In the genomic region with DNA sequence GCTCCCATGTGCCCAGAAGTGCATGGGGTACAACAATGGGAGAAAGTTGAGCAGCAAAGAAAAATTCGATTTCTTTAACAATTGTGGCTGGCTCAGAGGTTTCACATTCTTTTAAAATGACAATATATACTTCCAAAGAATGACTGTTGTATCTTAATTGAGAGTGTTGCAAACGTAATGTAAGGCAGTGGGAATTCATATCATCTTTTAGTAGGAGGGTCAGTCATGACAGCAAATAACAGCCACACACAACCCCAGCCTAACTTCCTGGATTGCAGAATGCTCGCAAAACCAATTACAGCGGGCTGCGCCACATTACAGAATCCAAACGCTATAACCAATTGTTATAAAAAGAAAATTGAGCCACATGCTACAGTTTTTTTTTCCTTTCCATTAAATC, we compare ENCODE assay signal across 23 cellular contexts.
"Had no signal": no experiment of that assay in that cellular context is flagged by ENCODE, and none has a peak within 500 bp of the region (broad histone marks: within the 10 kb centered on the region; RNA-seq: fewer than 3 reads in every experiment).

No MANE protein-coding gene starts in this region.

- H3K4me1 ChIP-seq: breast epithelium had no signal

- H3K4me2 ChIP-seq: hepatocyte, smooth muscle cell had no signal

- H3K27ac Mint-ChIP-seq: activated CD8-positive, alpha-beta T cell treated with anti-CD3 and anti-CD28 coated beads, Interleukin-2, amount 10 ng/mL, durations not matched to agents 7 days and 5 days; activated naive CD8-positive, alpha-beta T cell; endodermal cell; immature natural killer cell; stimulated activated naive B cell treated with anti-CD40 and anti-IgM and Interleukin-4, amounts not matched to agents 10 μg/mL and 1 μg/mL and 100 μg/mL, for 72 hours; T-cell; T-helper 2 cell treated with Interferon-gamma antibody and Interleukin-4, amounts not matched to agents 5 μg/mL and 100 μg/mL, for 36 hours had no signal

- ATAC-seq: activated CD8-positive, alpha-beta T cell treated with anti-CD3 and anti-CD28 coated beads, Interleukin-2, amount 10 ng/mL, durations not matched to agents 7 days and 5 days; left lobe of liver; sciatic nerve; stimulated activated naive B cell treated with anti-CD40 and anti-IgM and Interleukin-4, amounts not matched to agents 10 μg/mL and 1 μg/mL and 100 μg/mL, for 72 hours; T-cell had no signal

- H3K4me3 ChIP-seq: breast epithelium, coronary artery, hepatocyte, lung, smooth muscle cell had no signal

- H3K9me3 Mint-ChIP-seq: T-cell; T-helper 2 cell treated with Interferon-gamma antibody and Interleukin-4, amounts not matched to agents 5 μg/mL and 100 μg/mL, for 36 hours had no signal

- H3K4me3 Mint-ChIP-seq: activated CD8-positive, alpha-beta T cell treated with anti-CD3 and anti-CD28 coated beads, Interleukin-2, amount 10 ng/mL, durations not matched to agents 7 days and 5 days; activated naive CD8-positive, alpha-beta T cell; endodermal cell; immature natural killer cell; naive B cell; stimulated activated naive B cell treated with anti-CD40 and anti-IgM and Interleukin-4, amounts not matched to agents 10 μg/mL and 1 μg/mL and 100 μg/mL, for 72 hours; T-cell; T-helper 2 cell treated with Interferon-gamma antibody and Interleukin-4, amounts not matched to agents 5 μg/mL and 100 μg/mL, for 36 hours had no signal

- DNase-seq: activated CD4-positive, alpha-beta T cell treated with anti-CD3 and anti-CD28 coated beads, Interleukin-2, amount 50 U/mL, for 1 hour; activated CD4-positive, CD25-positive, alpha-beta regulatory T cell treated with anti-CD3 and anti-CD28 coated beads, Interleukin-2, amount 50 U/mL, for 72 hours; activated CD8-positive, alpha-beta T cell treated with anti-CD3 and anti-CD28 coated beads, Interleukin-2, amount 10 ng/mL, durations not matched to agents 7 days and 5 days; activated gamma-delta T cell treated with Interleukin-2 at 50 U/mL for 16 hours; endodermal cell; foreskin melanocyte; glutamatergic neuron; immature natural killer cell; naive B cell; stimulated activated CD4-positive, alpha-beta T cell treated with anti-CD3 and anti-CD28 coated beads, Interleukin-15, amount 100 ng/mL, for 24 hours; stimulated activated CD8-positive, alpha-beta memory T cell treated with anti-CD3 and anti-CD28 coated beads, Interleukin-4, amount 100 ng/mL, for 48 hours; stimulated activated naive B cell treated with anti-CD40 and anti-IgM and Interleukin-4, amounts not matched to agents 10 μg/mL and 1 μg/mL and 100 μg/mL, for 72 hours; T-cell; WERI-Rb-1 had no signal

- H3K36me3 ChIP-seq: breast epithelium, WERI-Rb-1 had no signal

- H3K79me2 ChIP-seq: hepatocyte had no signal

- H3K9me3 ChIP-seq: breast epithelium had no signal

- H3K27me3 ChIP-seq: breast epithelium, hepatocyte had no signal

- H2AFZ ChIP-seq: hepatocyte had no signal

- H3K36me3 Mint-ChIP-seq: activated naive CD8-positive, alpha-beta T cell; immature natural killer cell; naive B cell; T-cell had no signal

- H3K4me1 Mint-ChIP-seq: immature natural killer cell, naive B cell, T-cell had no signal

- H3K27ac ChIP-seq: breast epithelium, coronary artery, hepatocyte, WERI-Rb-1 had no signal
